8 cellular contexts compared by ENCODE assay signal in genomic region chrX:53831662-53832635, GRCh38.
DNase-seq lines count a peak whose midpoint lies in the region; ATAC-seq and TF ChIP-seq lines count a peak whose summit lies in the region.

No MANE protein-coding gene starts in this region.

- no peaks in the 10 kb centered on the region for H3K27me3 Mint-ChIP-seq in activated naive CD8-positive, alpha-beta T cell treated with anti-CD3 and anti-CD28 coated beads for 36 hours

- peak; percentile 54 for ATAC-seq in HG03442 (IDR thresholded peaks at IDR 0.05; ENCODE audit: unreplicated experiment)

- H3K27ac Mint-ChIP-seq in activated naive CD8-positive, alpha-beta T cell treated with anti-CD3 and anti-CD28 coated beads for 36 hours: no peak overlapping the region

- peaks cover 2% of the 10 kb centered on the region for H3K36me3 Mint-ChIP-seq in activated naive CD8-positive, alpha-beta T cell treated with anti-CD3 and anti-CD28 coated beads for 36 hours

- H3K4me1 Mint-ChIP-seq in activated naive CD8-positive, alpha-beta T cell treated with anti-CD3 and anti-CD28 coated beads for 36 hours: peaks cover 10% of the 10 kb centered on the region

- no peaks in the 10 kb centered on the region for H3K36me3 ChIP-seq in kidney epithelial cell (ENCODE audit: control insufficient read depth, insufficient read depth, low read length)

- H3K9me3 Mint-ChIP-seq in activated naive CD8-positive, alpha-beta T cell treated with anti-CD3 and anti-CD28 coated beads for 36 hours: peaks cover 2% of the 10 kb centered on the region

- H3K27me3 ChIP-seq in kidney epithelial cell (ENCODE audit: control insufficient read depth, insufficient read depth, low read length): no peaks in the 10 kb centered on the region

- H3K4me3 ChIP-seq in AG10803 (ENCODE audit: low read length) (no peak overlapping the region), kidney epithelial cell (ENCODE audit: low read depth, low read length) (no peak overlapping the region)

- DNase-seq in AG10803 (ENCODE audit: low read depth) (peak; percentile 8), GM13976 (ENCODE audit: low spot score) (peak; percentile 47), SHP77 (lab: John Stamatoyannopoulos, UW) (peak; percentile 60 to 67), kidney epithelial cell (ENCODE audit: low read depth) (no peak), cortex of kidney (lab: John Stamatoyannopoulos, UW) (no peak)
- peak; percentile 23 for DNase-seq in activated naive CD8-positive, alpha-beta T cell treated with anti-CD3 and anti-CD28 coated beads for 36 hours
- DNase-seq in stimulated activated CD8-positive, alpha-beta memory T cell treated with anti-CD3 and anti-CD28 coated beads, Interleukin-12 subunit alpha, Interleukin-12 subunit beta, amount 100 ng/mL, for 24 hours (ENCODE audit: extremely low read depth): peak; percentile 1

- TF ChIP-seq CTCF in AG10803 (conservative IDR thresholded peaks at IDR 0.05; ENCODE audit: low read length): peak; percentile 50
- TF ChIP-seq CTCF in GM13976 (IDR thresholded peaks at IDR 0.05; ENCODE audit: borderline replicate concordance, control extremely low read depth, extremely low read depth, insufficient read depth, missing control alignments): peak; percentile 42
- TF ChIP-seq CTCF in kidney epithelial cell (IDR thresholded peaks at IDR 0.05; ENCODE audit: insufficient read depth, low read length, poor library complexity, severe bottlenecking): peak; percentile 55

- in situ Hi-C loops in GM13976 (cut with MboI; ENCODE audit: low sequenced_read_pairs, unreplicated experiment): no loop called here

- no peak overlapping the region for H3K4me3 Mint-ChIP-seq in activated naive CD8-positive, alpha-beta T cell treated with anti-CD3 and anti-CD28 coated beads for 36 hours

Comparison
In these comparisons a context has a peak if more than half of its experiments do, and no peak if none do; other contexts are left out.
1. DNase-seq: peak in AG10803 (single experiment), GM13976 (single experiment), SHP77 (2 of 2), activated naive CD8-positive, alpha-beta T cell treated with anti-CD3 and anti-CD28 coated beads for 36 hours (single experiment) and stimulated activated CD8-positive, alpha-beta memory T cell treated with anti-CD3 and anti-CD28 coated beads, Interleukin-12 subunit alpha, Interleukin-12 subunit beta, amount 100 ng/mL, for 24 hours (single experiment); none in kidney epithelial cell (single experiment) and cortex of kidney (single experiment).
2. Peak in every context shown above with its lines, with median percentiles within 50 percentile points of each other: CTCF ChIP-seq.